19 cellular contexts compared by ENCODE assay signal in genomic region chr10:18601321-18601720, GRCh38.
"Had no signal": no experiment of that assay in that cellular context is flagged by ENCODE, and none has a peak within 500 bp of the region (broad histone marks: within the 10 kb centered on the region; RNA-seq: fewer than 3 reads in every experiment).

No MANE protein-coding gene starts in this region.

- DNase-seq: activated B cell treated with CpG ODN at 0.5 μM for 24 hours; activated CD4-positive, alpha-beta T cell treated with anti-CD3 and anti-CD28 coated beads for 48 hours; activated CD8-positive, alpha-beta memory T cell treated with anti-CD3 and anti-CD28 coated beads, Interleukin-2, amount 50 U/mL, for 4 hours; activated CD8-positive, alpha-beta T cell treated with anti-CD3 and anti-CD28 coated beads, Interleukin-2, amount 10 ng/mL, durations not matched to agents 7 days and 5 days; activated gamma-delta T cell treated with Interleukin-2 at 50 U/mL for 16 hours; activated T-cell treated with anti-CD3 and anti-CD28 coated beads, Interleukin-2, amount 50 U/mL, for 72 hours; amniotic stem cell; central memory CD4-positive, alpha-beta T cell; effector CD4-positive, alpha-beta T cell; heart right ventricle; mesendoderm; occipital lobe; spleen; stimulated activated naive CD8-positive, alpha-beta T cell treated with anti-CD3 and anti-CD28 coated beads, Interleukin-15, amount 100 ng/mL, for 72 hours had no signal

- H3K4me3 ChIP-seq: coronary artery, gastroesophageal sphincter, heart right ventricle, spleen, thoracic aorta had no signal

- H3K36me3 ChIP-seq: thoracic aorta had no signal

- H3K27ac ChIP-seq: coronary artery, gastroesophageal sphincter, heart right ventricle, spleen, thoracic aorta had no signal

- ATAC-seq: activated CD8-positive, alpha-beta T cell treated with anti-CD3 and anti-CD28 coated beads, Interleukin-2, amount 10 ng/mL, durations not matched to agents 7 days and 5 days; activated T-cell treated with anti-CD3 and anti-CD28 coated beads, Interleukin-2, amount 50 U/mL, for 72 hours; gastroesophageal sphincter; heart right ventricle; natural killer cell treated with Interleukin-12 subunit alpha and Interleukin-12 subunit beta and Interleukin-15 and Interleukin-18, amount 100 ng/mL, for 72 hours; sciatic nerve; stimulated activated naive CD8-positive, alpha-beta T cell treated with anti-CD3 and anti-CD28 coated beads, Interleukin-15, amount 100 ng/mL, for 72 hours had no signal

- H3K27me3 ChIP-seq: gastroesophageal sphincter, heart right ventricle, spleen had no signal

- H3K4me1 ChIP-seq: gastroesophageal sphincter, heart right ventricle, spleen had no signal

- H3K9me3 ChIP-seq: gastroesophageal sphincter, heart right ventricle, spleen, thoracic aorta had no signal
